8 cellular contexts compared by ENCODE assay signal in genomic region chr12:109999983-110000505, GRCh38. TPM values are rescaled to one million over a fixed set of nuclear protein-coding genes. Genes with fewer than 3 reads are reported as not detected.
DNase-seq lines count a peak whose midpoint lies in the region; ATAC-seq and TF ChIP-seq lines count a peak whose summit lies in the region.

No MANE protein-coding gene starts in this region.

- H3K27me3 Mint-ChIP-seq in activated T-helper 17 cell treated with anti-CD3 and anti-CD28 coated beads, Interleukin-2, amount 50 U/mL, for 72 hours = no peaks in the 10 kb centered on the region

- H3K9me3 ChIP-seq in BE2C (no peaks in the 10 kb centered on the region), right cardiac atrium (ENCODE audit: control insufficient read depth, low read length) (no peaks in the 10 kb centered on the region), sigmoid colon (no peaks in the 10 kb centered on the region)

- intact Hi-C loops in right cardiac atrium (cut with DNase I) = no loop called here
- intact Hi-C loops in sigmoid colon (cut with DNase I) = loop anchor here (5.0 to 10.0 kb wide), 2 partner anchors 285 to 432 kb away; partner anchors contain the start of gene FAM222A

- no peak for ATAC-seq in activated T-helper 17 cell treated with anti-CD3 and anti-CD28 coated beads, Interleukin-2, amount 50 U/mL, for 72 hours (replicated peaks)
- ATAC-seq in right cardiac atrium = no peak
- no peak for ATAC-seq in activated CD4-positive, CD25-positive, alpha-beta regulatory T cell treated with anti-CD3 and anti-CD28 coated beads, Interleukin-2, amount 50 U/mL, for 24 hours

- H3K36me3 Mint-ChIP-seq in activated T-helper 17 cell treated with anti-CD3 and anti-CD28 coated beads, Interleukin-2, amount 50 U/mL, for 72 hours (ENCODE audit: low read depth) = peaks cover 28% of the 10 kb centered on the region

- H3K27ac ChIP-seq in right cardiac atrium (ENCODE audit: low read length) (peak overlapping the region; percentile 7), sigmoid colon (peak overlapping the region; percentile 75 to 81 (median 80))

- H3K36me3 ChIP-seq in BE2C = no peaks in the 10 kb centered on the region
- H3K36me3 ChIP-seq in sigmoid colon = peaks cover 0 to 6% (median 0%) of the 10 kb centered on the region in 4 donors

- peak overlapping the region; percentile 55 for H3K4me3 ChIP-seq in BE2C (ENCODE audit: low read depth, low read length)
- peak overlapping the region; percentile 87 for H3K4me3 ChIP-seq in right cardiac atrium (ENCODE audit: low read length)
- peak overlapping the region; percentile 83 to 98 (median 96) for H3K4me3 ChIP-seq in sigmoid colon

- no peak for TF ChIP-seq EP300 in sigmoid colon (IDR thresholded peaks at IDR 0.05)

- no peak for TF ChIP-seq POLR2A in sigmoid colon (IDR thresholded peaks at IDR 0.05)

- DNase-seq in BE2C (no peak), HK-2 (ENCODE audit: unreplicated experiment) (peak; percentile 35), right cardiac atrium (peak in 2 of 3 donors; percentile 68 to 71), sigmoid colon (no peak), T1000 (lab: John Stamatoyannopoulos, UW) (no peak), NCI-H774 (lab: John Stamatoyannopoulos, UW) (no peak)

- peak overlapping the region; percentile 95 for H3K27ac Mint-ChIP-seq in activated T-helper 17 cell treated with anti-CD3 and anti-CD28 coated beads, Interleukin-2, amount 50 U/mL, for 72 hours

- peaks cover 28% of the 10 kb centered on the region for H3K4me1 Mint-ChIP-seq in activated T-helper 17 cell treated with anti-CD3 and anti-CD28 coated beads, Interleukin-2, amount 50 U/mL, for 72 hours

- H3K4me1 ChIP-seq in BE2C = no peaks in the 10 kb centered on the region
- H3K4me1 ChIP-seq in right cardiac atrium (ENCODE audit: control insufficient read depth, insufficient read depth, low read length) = peaks cover 5% of the 10 kb centered on the region
- H3K4me1 ChIP-seq in sigmoid colon = peaks cover 0 to 43% (median 29%) of the 10 kb centered on the region in 4 donors

- 3% methylated on average over 17 of the region's 17 CpGs for WGBS in right cardiac atrium
- 1 to 3% methylated on average over 17 of the region's 17 CpGs for WGBS in sigmoid colon, 2 donors

- TF ChIP-seq CTCF in BE2C (IDR thresholded peaks at IDR 0.05; ENCODE audit: low read depth, low read length) (no peak), sigmoid colon (IDR thresholded peaks at IDR 0.05) (no peak)

- peak overlapping the region; percentile 100 for H3K4me3 Mint-ChIP-seq in activated T-helper 17 cell treated with anti-CD3 and anti-CD28 coated beads, Interleukin-2, amount 50 U/mL, for 72 hours

- no peaks in the 10 kb centered on the region for H3K9me3 Mint-ChIP-seq in activated T-helper 17 cell treated with anti-CD3 and anti-CD28 coated beads, Interleukin-2, amount 50 U/mL, for 72 hours

- H3K27me3 ChIP-seq in BE2C = no peaks in the 10 kb centered on the region
- no peaks in the 10 kb centered on the region for H3K27me3 ChIP-seq in right cardiac atrium (ENCODE audit: control insufficient read depth, insufficient read depth)
- H3K27me3 ChIP-seq in sigmoid colon = no peaks in the 10 kb centered on the region

RNA-seq across cellular contexts. Expression of gene ANKRD13A, which starts 0.8 kb away (rescaled TPM):
- 10.9 TPM for polyA plus RNA-seq in BE2C (2012; ENCODE audit: insufficient read depth, insufficient read length, low read depth)
- total RNA-seq in activated T-helper 17 cell treated with anti-CD3 and anti-CD28 coated beads, Interleukin-2, amount 50 U/mL, for 72 hours = 10 to 100 TPM; 61.4 to 68.5 TPM
- total RNA-seq in right cardiac atrium = 10 to 100 TPM; 20.5 to 24.7 (median 21.1) TPM
- 9.6 TPM for polyA plus RNA-seq in right cardiac atrium
- total RNA-seq in sigmoid colon = 10 to 100 TPM; 72.4 to 85.3 (median 76.0) TPM
- polyA plus RNA-seq in sigmoid colon = 10 to 100 TPM; 21.6 to 37.5 (median 31.3) TPM

RNA-seq across cellular contexts. Expression of gene GIT2, which starts 3.9 kb away (rescaled TPM):
- polyA plus RNA-seq in BE2C (2012; ENCODE audit: insufficient read depth, insufficient read length, low read depth) = 19.4 TPM
- total RNA-seq in activated T-helper 17 cell treated with anti-CD3 and anti-CD28 coated beads, Interleukin-2, amount 50 U/mL, for 72 hours = 10 to 100 TPM; 70.8 to 75.2 TPM
- total RNA-seq in right cardiac atrium (10 to 100 TPM; 31.7 to 44.6 (median 35.8) TPM), sigmoid colon (10 to 100 TPM; 26.7 to 54.6 (median 35.1) TPM)
- polyA plus RNA-seq in right cardiac atrium (17.9 TPM), sigmoid colon (10 to 100 TPM in 1 of 3 donors, 1 to 10 TPM in 2; 6.0 to 25.2 (median 7.9) TPM)

RNA-seq across cellular contexts. Expression of gene C12orf76, which starts 48.3 kb away (rescaled TPM):
- 24.5 TPM for polyA plus RNA-seq in BE2C (2012; ENCODE audit: insufficient read depth, insufficient read length, low read depth)
- total RNA-seq in activated T-helper 17 cell treated with anti-CD3 and anti-CD28 coated beads, Interleukin-2, amount 50 U/mL, for 72 hours = 10 to 100 TPM in 1 of 2 donors, 1 to 10 TPM in 1; 9.9 to 16.3 TPM
- 1 to 10 TPM; 5.7 to 6.8 (median 6.7) TPM for total RNA-seq in right cardiac atrium
- 7.0 TPM for polyA plus RNA-seq in right cardiac atrium
- 10 to 100 TPM in 3 of 4 donors, 1 to 10 TPM in 1; 9.6 to 20.1 (median 17.0) TPM for total RNA-seq in sigmoid colon
- polyA plus RNA-seq in sigmoid colon = 10 to 100 TPM in 1 of 3 donors, 1 to 10 TPM in 2; 3.0 to 11.3 (median 8.4) TPM

Comparison
In these comparisons a context has a peak if more than half of its experiments do, and no peak if none do; other contexts are left out.
1. DNase-seq: peak in HK-2 (single experiment) and right cardiac atrium (2 of 3); none in BE2C (single experiment), sigmoid colon (single experiment), T1000 (single experiment) and NCI-H774 (single experiment).
2. Peak in every context shown above with its lines, with median percentiles within 50 percentile points of each other: H3K4me3 ChIP-seq.